21 cellular contexts compared by ENCODE assay signal in genomic region chr7:8005279-8005678, GRCh38. TPM values are rescaled to one million over a fixed set of nuclear protein-coding genes. Genes with fewer than 3 reads are reported as not detected.
DNase-seq lines count a peak whose midpoint lies in the region; ATAC-seq, FAIRE-seq and TF ChIP-seq lines count a peak whose summit lies in the region.
"Had no signal": no experiment of that assay in that cellular context is flagged by ENCODE, and none has a peak within 500 bp of the region (broad histone marks: within the 10 kb centered on the region; RNA-seq: fewer than 3 reads in every experiment).

No MANE protein-coding gene starts in this region.

- H3K27ac Mint-ChIP-seq in central memory CD8-positive, alpha-beta T cell (ENCODE audit: low read depth) = peak overlapping the region; percentile 17
- H3K27ac Mint-ChIP-seq in activated CD8-positive, alpha-beta T cell treated with anti-CD3 and anti-CD28 coated beads, Interleukin-2, amount 10 ng/mL, durations not matched to agents 7 days and 5 days = no peak overlapping the region
- H3K27ac Mint-ChIP-seq: B cell, HFFc6 had no signal

- TF ChIP-seq EP300 in HepG2 (IDR thresholded peaks at IDR 0.05; ENCODE audit: low read depth in 2 of 2, low read length in 2 of 2) (no peak), HepG2 (CRISPR knock-in tag; IDR thresholded peaks at IDR 0.05; ENCODE audit: borderline replicate concordance) (no peak)

- no peak overlapping the region for H3K9ac ChIP-seq in liver (ENCODE audit: low read depth in 1 of 2, low read length in 2 of 2)
- H3K9ac ChIP-seq in HepG2 (ENCODE audit: insufficient read depth, low read depth, low read length) = no peak overlapping the region
- H3K9ac ChIP-seq: BLaER1 had no signal

- intact Hi-C loops in HepG2 (cut with micrococcal nuclease; ENCODE audit: unreplicated experiment) = no loop called here

- TF ChIP-seq CTCF in liver (IDR thresholded peaks at IDR 0.05; ENCODE audit: low read depth, low read length, missing input control) = no peak
- TF ChIP-seq CTCF in HepG2 (CRISPR knock-in tag; IDR thresholded peaks at IDR 0.05) = no peak
- TF ChIP-seq CTCF in LNCaP clone FGC (IDR thresholded peaks at IDR 0.05; ENCODE audit: control insufficient read depth, extremely low read depth, insufficient read depth) = no peak

- H3K9me3 Mint-ChIP-seq in central memory CD8-positive, alpha-beta T cell = no peaks in the 10 kb centered on the region
- peaks cover 6% of the 10 kb centered on the region for H3K9me3 Mint-ChIP-seq in activated CD8-positive, alpha-beta T cell treated with anti-CD3 and anti-CD28 coated beads, Interleukin-2, amount 10 ng/mL, durations not matched to agents 7 days and 5 days (ENCODE audit: insufficient read depth)

- H3K27me3 Mint-ChIP-seq in central memory CD8-positive, alpha-beta T cell = no peaks in the 10 kb centered on the region
- H3K27me3 Mint-ChIP-seq in activated CD8-positive, alpha-beta T cell treated with anti-CD3 and anti-CD28 coated beads, Interleukin-2, amount 10 ng/mL, durations not matched to agents 7 days and 5 days (ENCODE audit: low read depth) = no peaks in the 10 kb centered on the region
- H3K27me3 Mint-ChIP-seq: B cell; CD4-positive, alpha-beta memory T cell had no signal

- no peak for TF ChIP-seq POLR2A in HepG2 (IDR thresholded peaks at IDR 0.05; ENCODE audit: insufficient read depth in 1 of 2, low read depth in 2 of 2, low read length in 2 of 2)

- H3K9me3 ChIP-seq in liver (ENCODE audit: control insufficient read depth in 4 of 4, low read length in 3 of 4) = no peaks in the 10 kb centered on the region
- no peaks in the 10 kb centered on the region for H3K9me3 ChIP-seq in HepG2 (ENCODE audit: low read length)
- H3K9me3 ChIP-seq: HAP-1 had no signal

- H3K79me2 ChIP-seq in HepG2 (ENCODE audit: insufficient read depth, low read length) = no peaks in the 10 kb centered on the region

- no peak overlapping the region for H2AFZ ChIP-seq in HepG2 (ENCODE audit: low read length)

- POLR2A ChIA-PET in HepG2 (lab: Yijun Ruan, JAX) = no interaction called here
- POLR2A ChIA-PET in activated CD8-positive, alpha-beta T cell treated with anti-CD3 and anti-CD28 coated beads, Interleukin-2, amount 10 ng/mL, durations not matched to agents 7 days and 5 days (lab: Charles Lee) = interaction anchor here (0.7 kb wide), 1 partner anchor 34 kb away, joined by 3 read pairs; no protein-coding TSS in a partner anchor

- no peaks in the 10 kb centered on the region for H3K27me3 ChIP-seq in liver (ENCODE audit: control insufficient read depth in 4 of 4, insufficient read depth in 4 of 4, low read length in 3 of 4)
- H3K27me3 ChIP-seq in HepG2 (ENCODE audit: control insufficient read depth in 1 of 2, insufficient read depth in 2 of 2, low read length in 2 of 2) = no peaks in the 10 kb centered on the region
- H3K27me3 ChIP-seq: BLaER1 had no signal

- peaks cover 27% of the 10 kb centered on the region for H3K36me3 Mint-ChIP-seq in central memory CD8-positive, alpha-beta T cell (ENCODE audit: insufficient read depth)
- H3K36me3 Mint-ChIP-seq in activated CD8-positive, alpha-beta T cell treated with anti-CD3 and anti-CD28 coated beads, Interleukin-2, amount 10 ng/mL, durations not matched to agents 7 days and 5 days (ENCODE audit: low read depth) = peaks cover 39% of the 10 kb centered on the region

- ATAC-seq in HepG2 (no peak), HG02798 (IDR thresholded peaks at IDR 0.05; ENCODE audit: poor library complexity, unreplicated experiment) (no peak)
- no peak for ATAC-seq in central memory CD8-positive, alpha-beta T cell (replicated peaks; ENCODE audit: extremely low read depth, poor library complexity, severe bottlenecking)
- ATAC-seq in activated CD8-positive, alpha-beta T cell treated with anti-CD3 and anti-CD28 coated beads, Interleukin-2, amount 10 ng/mL, durations not matched to agents 7 days and 5 days = no peak

- no peaks in the 10 kb centered on the region for H4K20me1 ChIP-seq in HepG2 (ENCODE audit: insufficient read depth, low read length)
- H4K20me1 ChIP-seq: BLaER1 had no signal

- H3K36me3 ChIP-seq in liver (ENCODE audit: control insufficient read depth in 4 of 4, insufficient read depth in 3 of 4, low read depth in 1 of 4, low read length in 3 of 4) = peaks cover 0 to 8% (median 4%) of the 10 kb centered on the region in 4 donors
- H3K36me3 ChIP-seq in HepG2 (replicated peaks in 1 of 2; ENCODE audit: control insufficient read depth in 1 of 2, insufficient read depth in 2 of 2, low read length in 2 of 2) = no peaks in the 10 kb centered on the region

- BruUV-seq in HepG2 (replicated peaks; lab: Mats Ljungman, UMichigan) = no TSS peak

- no peak overlapping the region for H3K27ac ChIP-seq in liver (ENCODE audit: low read depth in 1 of 2, low read length in 2 of 2)
- H3K27ac ChIP-seq in HepG2 (ENCODE audit: extremely low read length, insufficient read depth, low read length) = no peak overlapping the region
- H3K27ac ChIP-seq: 22Rv1, BLaER1 had no signal

- FAIRE-seq in HepG2 (lab: Jason Lieb, UNC) = no peak
- FAIRE-seq: A204.1, GM12892 had no signal

- CTCF ChIA-PET in HepG2 (lab: Yijun Ruan, JAX; ENCODE audit: low intra/inter-chr PET ratio, low total read pairs) = no interaction called here
- CTCF ChIA-PET in activated CD8-positive, alpha-beta T cell treated with anti-CD3 and anti-CD28 coated beads, Interleukin-2, amount 10 ng/mL, durations not matched to agents 7 days and 5 days (lab: Charles Lee) = interaction anchor here (0.8 to 1.2 kb wide), 2 partner anchors 30 to 185 kb away, joined by 3 read pairs; no protein-coding TSS in a partner anchor

- no peak overlapping the region for H3K4me2 ChIP-seq in HepG2 (ENCODE audit: low read depth, low read length)
- H3K4me2 ChIP-seq: BLaER1 had no signal

- in situ Hi-C loops in HepG2 (cut with HindIII; ENCODE audit: extremely low pct_ligation_motif_present, low pct_unique_long_range_greater_than_20kb) = no loop called here

- no peak overlapping the region for H3K4me3 Mint-ChIP-seq in central memory CD8-positive, alpha-beta T cell
- H3K4me3 Mint-ChIP-seq in activated CD8-positive, alpha-beta T cell treated with anti-CD3 and anti-CD28 coated beads, Interleukin-2, amount 10 ng/mL, durations not matched to agents 7 days and 5 days = no peak overlapping the region
- H3K4me3 Mint-ChIP-seq: B cell; CD14-positive monocyte; CD4-positive, alpha-beta memory T cell; HFFc6 had no signal

- H3K4me1 ChIP-seq in liver (ENCODE audit: control insufficient read depth in 4 of 4, insufficient read depth in 4 of 4, low read length in 3 of 4) (no peaks in the 10 kb centered on the region), HepG2 (ENCODE audit: insufficient read depth, low read length) (no peaks in the 10 kb centered on the region; the same call in 1 of the 2 replicates)
- H3K4me1 ChIP-seq: BLaER1 had no signal

- DNase-seq in HepG2 (ENCODE audit: low spot score) (no peak), LNCaP clone FGC (ENCODE audit: low read depth) (peak; percentile 52), superior temporal gyrus (ENCODE audit: extremely low spot score) (peak; percentile 7), DMS53 treated with DMSO at 0.1 percent for 48 hours (lab: John Stamatoyannopoulos, UW; ENCODE audit: unreplicated experiment) (no peak)
- no peak for DNase-seq in central memory CD8-positive, alpha-beta T cell (ENCODE audit: low spot score in 2 of 2)
- no peak for DNase-seq in activated CD8-positive, alpha-beta T cell treated with anti-CD3 and anti-CD28 coated beads, Interleukin-2, amount 10 ng/mL, durations not matched to agents 7 days and 5 days
- DNase-seq: Calu3; CD4-positive, alpha-beta memory T cell; COR-L47; DMS79 treated with DMSO at 0.1 percent for 48 hours; GOT3; HFFc6 had no signal

- no peak for TF ChIP-seq RAD21 in liver (IDR thresholded peaks at IDR 0.05)
- TF ChIP-seq RAD21 in HepG2 (CRISPR knock-in tag; IDR thresholded peaks at IDR 0.05) = no peak

- H3K4me3 ChIP-seq in liver (ENCODE audit: low read depth in 1 of 3, low read length in 3 of 3) = no peak overlapping the region
- no peak overlapping the region for H3K4me3 ChIP-seq in HepG2 (replicated peaks in 1 of 3; ENCODE audit: insufficient read depth in 1 of 3, low read depth in 2 of 3, low read length in 3 of 3)
- H3K4me3 ChIP-seq in LNCaP clone FGC (ENCODE audit: low read depth, low read length) = no peak overlapping the region
- H3K4me3 ChIP-seq: BLaER1, HAP-1 had no signal

- WGBS in liver = 30% methylated on average over 1 of the region's 1 CpG
- WGBS in HepG2 (ENCODE audit: low lambda C conversion rate) = 85% methylated on average over 1 of the region's 1 CpG

- H3K4me1 Mint-ChIP-seq in central memory CD8-positive, alpha-beta T cell = peaks cover 24% of the 10 kb centered on the region
- peaks cover 4% of the 10 kb centered on the region for H3K4me1 Mint-ChIP-seq in activated CD8-positive, alpha-beta T cell treated with anti-CD3 and anti-CD28 coated beads, Interleukin-2, amount 10 ng/mL, durations not matched to agents 7 days and 5 days (ENCODE audit: low read depth)
- H3K4me1 Mint-ChIP-seq: CD14-positive monocyte had no signal

TF ChIP-seq in HepG2, 621 proteins besides CTCF, POLR2A, EP300 and RAD21 (continues in another document):
- TF ChIP-seq TOE1 (CRISPR knock-in tag; IDR thresholded peaks at IDR 0.05) = no peak

RNA-seq across cellular contexts. Expression of gene GLCCI1, which starts 36.7 kb away (rescaled TPM):
- total RNA-seq in liver (1 to 10 TPM; 4.9 to 5.9 TPM), HepG2 (2016; rRNA removed; fragmentation: Illumina TruSeq; extraction: Trizol) (1.6 and 1.7 TPM in 2 replicates)
- polyA plus RNA-seq in liver (1 to 10 TPM; 1.4 to 3.6 TPM), HepG2 (2011; rRNA removed) (1.3 and 2.2 TPM in 2 replicates)
- total RNA-seq in HepG2 (2016; cell fraction: cytosol; rRNA removed; fragmentation: Illumina TruSeq; extraction: Trizol; ENCODE audit: low read depth) = 2.2 and 2.6 TPM in 2 replicates
- 1.4 and 1.5 TPM in 2 replicates for total RNA-seq in HepG2 (2016; cell fraction: insoluble cytoplasmic fraction; rRNA removed; fragmentation: Illumina TruSeq; extraction: Trizol)
- total RNA-seq in HepG2 (2016; cell fraction: membrane; rRNA removed; fragmentation: Illumina TruSeq; extraction: Trizol) = 1.0 and 1.1 TPM in 2 replicates
- total RNA-seq in HepG2 (2016; cell fraction: nucleus; rRNA removed; fragmentation: Illumina TruSeq; extraction: Trizol) = 2.8 and 5.0 TPM in 2 replicates
- polyA plus RNA-seq in HepG2 (2011; cell fraction: cytosol; rRNA removed) = 0.87 and 2.0 TPM in 2 replicates
- 1.8 and 2.8 TPM in 2 replicates for polyA plus RNA-seq in HepG2 (2011; cell fraction: nucleus; rRNA removed)
- 2.4 and 3.0 TPM in 2 replicates for polyA plus RNA-seq in HepG2 (2012)
- polyA plus RNA-seq in HepG2 (2016; cell fraction: cytosol; fragmentation: Illumina TruSeq; extraction: Trizol; ENCODE audit: low read depth) = 0.10 and 0.17 TPM in 2 replicates
- 1.5 and 2.1 TPM in 2 replicates for polyA plus RNA-seq in HepG2 (2016; cell fraction: insoluble cytoplasmic fraction; fragmentation: Illumina TruSeq; extraction: Trizol; ENCODE audit: low read depth)
- 0.37 and 0.43 TPM in 2 replicates for polyA plus RNA-seq in HepG2 (2016; cell fraction: membrane; fragmentation: Illumina TruSeq; extraction: Trizol; ENCODE audit: low read depth)
- 2.3 and 4.0 TPM in 2 replicates for polyA plus RNA-seq in HepG2 (2016; cell fraction: nucleus; fragmentation: Illumina TruSeq; extraction: Trizol; ENCODE audit: insufficient read depth, low read depth)
- 4.7 and 114 TPM in 2 replicates for polyA minus RNA-seq in HepG2 (2011; rRNA and poly(A)+ RNA removed; ENCODE audit: low replicate concordance)
- polyA minus RNA-seq in HepG2 (2011; cell fraction: cytosol; rRNA and poly(A)+ RNA removed) = 3.2 and 3.4 TPM in 2 replicates
- 14.8 and 17.7 TPM in 2 replicates for polyA minus RNA-seq in HepG2 (2011; cell fraction: nucleus; rRNA and poly(A)+ RNA removed)
- 10 to 100 TPM; 17.5 to 17.7 TPM for total RNA-seq in activated CD8-positive, alpha-beta T cell treated with anti-CD3 and anti-CD28 coated beads, Interleukin-2, amount 10 ng/mL, durations not matched to agents 7 days and 5 days

Comparison
In these comparisons a context has a peak if more than half of its experiments do, and no peak if none do; other contexts are left out.
1. DNase-seq: peak in LNCaP clone FGC (single experiment) and superior temporal gyrus (single experiment); none in HepG2 (single experiment), central memory CD8-positive, alpha-beta T cell (0 of 2), activated CD8-positive, alpha-beta T cell treated with anti-CD3 and anti-CD28 coated beads, Interleukin-2, amount 10 ng/mL, durations not matched to agents 7 days and 5 days (single experiment) and DMS53 treated with DMSO at 0.1 percent for 48 hours (single experiment).